14 cellular contexts compared by ENCODE assay signal in genomic region chr1:204584699-204585372, GRCh38.
DNase-seq lines count a peak whose midpoint lies in the region; ATAC-seq, FAIRE-seq and TF ChIP-seq lines count a peak whose summit lies in the region.
"Had no signal": no experiment of that assay in that cellular context is flagged by ENCODE, and none has a peak within 500 bp of the region (broad histone marks: within the 10 kb centered on the region; RNA-seq: fewer than 3 reads in every experiment).

No MANE protein-coding gene starts in this region.

- TF ChIP-seq CTCF in Panc1 (IDR thresholded peaks at IDR 0.05) (no peak), transverse colon (IDR thresholded peaks at IDR 0.05) (no peak), testis (IDR thresholded peaks at IDR 0.05) (no peak)

- H3K9me3 ChIP-seq in Panc1 (ENCODE audit: control insufficient read depth, insufficient read depth, low read depth, low read length) (no peaks in the 10 kb centered on the region), transverse colon (no peaks in the 10 kb centered on the region), testis (no peaks in the 10 kb centered on the region)

- H3K4me1 ChIP-seq in Panc1 (ENCODE audit: control insufficient read depth, insufficient read depth, low read length) (no peaks in the 10 kb centered on the region), transverse colon (peaks cover 0 to 3% (median 0%) of the 10 kb centered on the region in 4 donors), testis (no peaks in the 10 kb centered on the region)
- H3K4me1 ChIP-seq: parathyroid adenoma had no signal

- no peak overlapping the region for H3K4me3 ChIP-seq in Panc1 (ENCODE audit: low read depth in 2 of 2, low read length in 2 of 2)
- no peak overlapping the region for H3K4me3 ChIP-seq in transverse colon
- no peak overlapping the region for H3K4me3 ChIP-seq in testis

- in situ Hi-C loops in Panc1 (cut with HindIII; ENCODE audit: low pct_unique_long_range_greater_than_20kb, low sequenced_read_pairs) (no loop called here), transverse colon (cut with MboI; ENCODE audit: low pct_ligation_motif_present in 1 of 4, low pct_unique_long_range_greater_than_20kb in 1 of 4, low sequenced_read_pairs in 3 of 4) (no loop called here)

- H3K9me3 Mint-ChIP-seq in activated naive CD4-positive, alpha-beta T cell treated with anti-CD3 and anti-CD28 coated beads, Interleukin-2, amount 10 ng/mL, durations not matched to agents 7 days and 5 days: no peaks in the 10 kb centered on the region

- POLR2A ChIA-PET in Panc1 (lab: Charles Lee): no interaction called here

- peaks cover 26% of the 10 kb centered on the region for H3K36me3 Mint-ChIP-seq in activated naive CD4-positive, alpha-beta T cell treated with anti-CD3 and anti-CD28 coated beads, Interleukin-2, amount 10 ng/mL, durations not matched to agents 7 days and 5 days

- no peak for TF ChIP-seq EP300 in transverse colon (IDR thresholded peaks at IDR 0.05; ENCODE audit: low read depth)

- DNase-seq in activated naive CD4-positive, alpha-beta T cell treated with anti-CD3 and anti-CD28 coated beads, Interleukin-2, amount 10 ng/mL, durations not matched to agents 7 days and 5 days: peak; percentile 54
- no peak for DNase-seq in activated naive CD4-positive, alpha-beta T cell treated with anti-CD3 and anti-CD28 coated beads, Interleukin-2, amount 50 U/mL, for 16 hours
- DNase-seq in Panc1 (ENCODE audit: low read depth, low spot score) (no peak), transverse colon (peak; percentile 31), GM12892 (ENCODE audit: insufficient read length) (no peak), testis (no peak), midbrain (lab: John Stamatoyannopoulos, UW) (no peak)
- DNase-seq: cortex of kidney; mesenchymal stem cell; NCI-H226; stimulated activated CD4-positive, alpha-beta T cell treated with anti-CD3 and anti-CD28 coated beads, Interleukin-15, amount 100 ng/mL, for 24 hours had no signal

- intact Hi-C loops in Panc1 (cut with micrococcal nuclease; ENCODE audit: unreplicated experiment): no loop called here
- intact Hi-C loops in transverse colon (cut with DNase I; ENCODE audit: low total_unique reads): no loop called here
- intact Hi-C loops in testis (cut with DNase I; ENCODE audit: low total_unique reads): no loop called here

- peaks cover 39% of the 10 kb centered on the region for H3K4me1 Mint-ChIP-seq in activated naive CD4-positive, alpha-beta T cell treated with anti-CD3 and anti-CD28 coated beads, Interleukin-2, amount 10 ng/mL, durations not matched to agents 7 days and 5 days

- no TSS peak for BruUV-seq in Panc1 (replicated peaks; lab: Mats Ljungman, UMichigan)

- FAIRE-seq in GM12892 (lab: Jason Lieb, UNC): no peak
- FAIRE-seq: H54 had no signal

- ATAC-seq in Panc1 (peak; percentile 43; the same call in 1 of the 2 replicates), esophagus mucosa (peak; percentile 49)

- WGBS in transverse colon (ENCODE audit: low coverage in 1 of 2), 2 donors: 76 to 90% methylated on average over 1 to 11 of the region's 11 CpGs
- WGBS in testis, 2 donors: 81 to 88% methylated on average over 11 of the region's 11 CpGs

- CTCF ChIA-PET in activated naive CD4-positive, alpha-beta T cell treated with anti-CD3 and anti-CD28 coated beads, Interleukin-2, amount 10 ng/mL, durations not matched to agents 7 days and 5 days (lab: Charles Lee): interaction anchor here (0.9 kb wide), 1 partner anchor 10 kb away, joined by 3 read pairs; no protein-coding TSS in a partner anchor
- CTCF ChIA-PET in Panc1 (lab: Charles Lee): no interaction called here

- H3K27me3 ChIP-seq in Panc1 (ENCODE audit: control insufficient read depth, insufficient read depth, low read length): no peaks in the 10 kb centered on the region
- no peaks in the 10 kb centered on the region for H3K27me3 ChIP-seq in transverse colon
- no peaks in the 10 kb centered on the region for H3K27me3 ChIP-seq in testis

- H3K27me3 Mint-ChIP-seq in activated naive CD4-positive, alpha-beta T cell treated with anti-CD3 and anti-CD28 coated beads, Interleukin-2, amount 10 ng/mL, durations not matched to agents 7 days and 5 days: no peaks in the 10 kb centered on the region

- H3K27ac ChIP-seq in Panc1 (ENCODE audit: low read length) (no peak overlapping the region), transverse colon (no peak overlapping the region), testis (no peak overlapping the region)
- H3K27ac ChIP-seq: parathyroid adenoma had no signal

- peak overlapping the region; percentile 40 for H3K4me3 Mint-ChIP-seq in activated naive CD4-positive, alpha-beta T cell treated with anti-CD3 and anti-CD28 coated beads, Interleukin-2, amount 10 ng/mL, durations not matched to agents 7 days and 5 days

- TF ChIP-seq POLR2A in transverse colon (IDR thresholded peaks at IDR 0.05): no peak
- no peak for TF ChIP-seq POLR2A in GM12892 (IDR thresholded peaks at IDR 0.05; ENCODE audit: low read depth, low read length)
- TF ChIP-seq POLR2A in testis (IDR thresholded peaks at IDR 0.05): no peak

- peak overlapping the region; percentile 53 for H3K27ac Mint-ChIP-seq in activated naive CD4-positive, alpha-beta T cell treated with anti-CD3 and anti-CD28 coated beads, Interleukin-2, amount 10 ng/mL, durations not matched to agents 7 days and 5 days

- H3K36me3 ChIP-seq in Panc1 (ENCODE audit: control insufficient read depth, insufficient read depth, low read length) (no peaks in the 10 kb centered on the region), transverse colon (no peaks in the 10 kb centered on the region), testis (ENCODE audit: low read depth, missing control alignments) (no peaks in the 10 kb centered on the region)

Comparison
In these comparisons a context has a peak if more than half of its experiments do, and no peak if none do; other contexts are left out.
1. DNase-seq: peak in activated naive CD4-positive, alpha-beta T cell treated with anti-CD3 and anti-CD28 coated beads, Interleukin-2, amount 10 ng/mL, durations not matched to agents 7 days and 5 days (single experiment) and transverse colon (single experiment); none in activated naive CD4-positive, alpha-beta T cell treated with anti-CD3 and anti-CD28 coated beads, Interleukin-2, amount 50 U/mL, for 16 hours (single experiment), Panc1 (single experiment), GM12892 (single experiment), testis (single experiment) and midbrain (single experiment).